1 cellular context compared by ENCODE assay signal in the genomic region with DNA sequence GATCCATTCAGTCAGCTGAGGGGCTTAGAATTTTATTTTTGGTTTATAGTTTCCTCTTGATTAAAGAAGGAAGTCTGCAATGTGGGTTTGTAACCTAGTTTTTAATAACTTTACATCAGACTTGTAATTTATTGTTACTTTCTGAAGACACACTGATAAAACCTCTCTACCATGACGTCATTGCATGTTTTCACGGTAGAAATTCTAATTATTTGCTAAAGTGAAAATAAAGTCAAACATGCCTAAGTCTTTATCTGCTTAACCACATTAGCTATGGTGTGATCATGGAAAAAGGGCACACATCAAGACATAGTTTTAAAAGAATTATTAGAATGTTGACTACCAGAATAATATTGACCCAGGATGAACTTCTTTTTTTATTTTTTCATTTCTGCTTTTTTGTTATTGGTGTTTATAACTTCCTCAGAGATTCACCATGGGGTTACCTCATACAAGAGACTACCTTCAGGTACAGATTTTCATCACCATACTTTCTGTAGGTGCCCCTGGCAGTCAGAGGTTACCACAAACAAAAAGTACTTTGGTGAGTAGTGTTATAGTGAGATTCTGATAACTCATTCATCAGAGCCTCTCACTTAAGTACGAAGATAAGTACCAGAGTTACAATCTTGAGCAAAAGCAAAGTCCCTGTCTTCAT.
TF ChIP-seq lines count a peak whose summit lies in the region.

No MANE protein-coding gene starts in this region.

TF ChIP-seq in GM12878, 131 proteins besides CTCF, POLR2A, EP300 and RAD21 (continued from another document):
- TF ChIP-seq, protein P1, sequence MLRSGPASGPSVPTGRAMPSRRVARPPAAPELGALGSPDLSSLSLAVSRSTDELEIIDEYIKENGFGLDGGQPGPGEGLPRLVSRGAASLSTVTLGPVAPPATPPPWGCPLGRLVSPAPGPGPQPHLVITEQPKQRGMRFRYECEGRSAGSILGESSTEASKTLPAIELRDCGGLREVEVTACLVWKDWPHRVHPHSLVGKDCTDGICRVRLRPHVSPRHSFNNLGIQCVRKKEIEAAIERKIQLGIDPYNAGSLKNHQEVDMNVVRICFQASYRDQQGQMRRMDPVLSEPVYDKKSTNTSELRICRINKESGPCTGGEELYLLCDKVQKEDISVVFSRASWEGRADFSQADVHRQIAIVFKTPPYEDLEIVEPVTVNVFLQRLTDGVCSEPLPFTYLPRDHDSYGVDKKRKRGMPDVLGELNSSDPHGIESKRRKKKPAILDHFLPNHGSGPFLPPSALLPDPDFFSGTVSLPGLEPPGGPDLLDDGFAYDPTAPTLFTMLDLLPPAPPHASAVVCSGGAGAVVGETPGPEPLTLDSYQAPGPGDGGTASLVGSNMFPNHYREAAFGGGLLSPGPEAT (IDR thresholded peaks at IDR 0.05; ENCODE audit: low read depth) = no peak
- TF ChIP-seq TAF1 (IDR thresholded peaks at IDR 0.05; ENCODE audit: borderline replicate concordance, low read depth, low read length) (no peak), SMARCA5 (IDR thresholded peaks at IDR 0.05) (peak; percentile 13; the same call in 1 of the 2 replicates), BCL3 (IDR thresholded peaks at IDR 0.05; ENCODE audit: borderline replicate concordance, insufficient read depth, low read depth, low read length, poor library complexity, severe bottlenecking) (no peak), SPI1 (IDR thresholded peaks at IDR 0.05; ENCODE audit: borderline replicate concordance, insufficient read depth, low read depth, low read length) (peak; percentile 50; the same call in 1 of the 2 replicates), MTA2 (IDR thresholded peaks at IDR 0.05; ENCODE audit: low read depth) (0 out of 2 replicates have a peak, but pooled peaks have one; percentile 38), IRF3 (IDR thresholded peaks at IDR 0.05) (no peak), TCF7 (IDR thresholded peaks at IDR 0.05; ENCODE audit: borderline replicate concordance) (no peak), NFIC (IDR thresholded peaks at IDR 0.05; ENCODE audit: low read depth, low read length) (peak; percentile 81), CREB1 (IDR thresholded peaks at IDR 0.05; ENCODE audit: low read depth) (peak; percentile 55; the same call in 1 of the 2 replicates), IKZF1 (conservative IDR thresholded peaks at IDR 0.05) (peak; percentile 20; the same call in 1 of the 2 replicates), RELA (IDR thresholded peaks at IDR 0.05; ENCODE audit: borderline replicate concordance, partially characterized antibody) (no peak), ZNF384 (IDR thresholded peaks at IDR 0.05; ENCODE audit: borderline replicate concordance, low read depth, low read length) (peak; percentile 56; the same call in 1 of the 2 replicates), NR2F1 (conservative IDR thresholded peaks at IDR 0.05) (peak; percentile 55; the same call in 1 of the 2 replicates), SIX5 (IDR thresholded peaks at IDR 0.05; ENCODE audit: low read depth, low read length, severe bottlenecking) (no peak), ZNF274 (IDR thresholded peaks at IDR 0.05; ENCODE audit: insufficient read depth, insufficient read length) (no peak), NR2C2 (IDR thresholded peaks at IDR 0.05; ENCODE audit: borderline replicate concordance, control insufficient read depth, insufficient read length, low read depth) (no peak), RB1 (IDR thresholded peaks at IDR 0.05; ENCODE audit: borderline replicate concordance) (no peak), BHLHE40 (IDR thresholded peaks at IDR 0.05; ENCODE audit: borderline replicate concordance in 1 of 2, low read depth in 2 of 2, low read length in 1 of 2) (0 out of 4 replicates have a peak, but pooled peaks of 1 of the 2 experiments have one; percentile 23), STAT3 (IDR thresholded peaks at IDR 0.05; ENCODE audit: low read depth, low read length) (0 out of 2 replicates have a peak, but pooled peaks have one; percentile 51), CREM (IDR thresholded peaks at IDR 0.05; ENCODE audit: low read depth) (peak; percentile 8), RAD51 (IDR thresholded peaks at IDR 0.05) (no peak), RUNX3 (IDR thresholded peaks at IDR 0.05; ENCODE audit: low read length) (peak; percentile 87), TBL1XR1 (IDR thresholded peaks at IDR 0.05; ENCODE audit: low read depth, low read length) (0 out of 2 replicates have a peak, but pooled peaks have one; percentile 43), GABPA (IDR thresholded peaks at IDR 0.05; ENCODE audit: low read depth) (peak; percentile 24; the same call in 1 of the 2 replicates), IKZF2 (IDR thresholded peaks at IDR 0.05) (peak; percentile 11 to 43; a peak in 2 of 4 replicates)
TF ChIP-seq in GM12878: peak in this region for 24.
